Comparison of ENCODE assay signal across 8 cellular contexts in genomic region chr12:6452245-6452731, GRCh38. TPM values are rescaled to one million over a fixed set of nuclear protein-coding genes. Genes with fewer than 3 reads are reported as not detected.
DNase-seq lines count a peak whose midpoint lies in the region; ATAC-seq and TF ChIP-seq lines count a peak whose summit lies in the region.

No MANE protein-coding gene starts in this region.

- H3K9me2 ChIP-seq in OCI-LY1 (ENCODE audit: low read depth, low read length), result no peaks in the 10 kb centered on the region

- H3K36me3 ChIP-seq in OCI-LY1 (ENCODE audit: insufficient read depth, low read length), result peaks cover 60% of the 10 kb centered on the region
- peaks cover 20% of the 10 kb centered on the region for H3K36me3 ChIP-seq in thymus (ENCODE audit: control insufficient read depth, insufficient read depth)

- H3K9me3 Mint-ChIP-seq in memory B cell, result no peaks in the 10 kb centered on the region

- H3K4me3 ChIP-seq in OCI-LY1 (ENCODE audit: low read depth, low read length, poor library complexity, severe bottlenecking), result peak overlapping the region; percentile 57
- H3K4me3 ChIP-seq in coronary artery, result peak overlapping the region; percentile 89
- peak overlapping the region; percentile 70 for H3K4me3 ChIP-seq in thymus (ENCODE audit: low read length)

- WGBS in thymus, result 9% methylated on average over 7 of the region's 7 CpGs

- no peaks in the 10 kb centered on the region for H3K27me3 ChIP-seq in OCI-LY1 (ENCODE audit: insufficient read depth, low read length)
- no peaks in the 10 kb centered on the region for H3K27me3 ChIP-seq in thymus (ENCODE audit: control insufficient read depth, insufficient read depth)

- H3K36me3 Mint-ChIP-seq in memory B cell, result peaks cover 29% of the 10 kb centered on the region

- ATAC-seq in memory B cell (ENCODE audit: low read depth), result no peak
- no peak for ATAC-seq in HG02870 (IDR thresholded peaks at IDR 0.05; ENCODE audit: unreplicated experiment)

- no peaks in the 10 kb centered on the region for H3K79me2 ChIP-seq in OCI-LY1 (ENCODE audit: insufficient read depth, low read length)

- peak overlapping the region; percentile 74 for H3K9ac ChIP-seq in OCI-LY1 (ENCODE audit: low read length)

- H3K4me1 Mint-ChIP-seq in memory B cell, result peaks cover 45% of the 10 kb centered on the region

- TF ChIP-seq CTCF in OCI-LY1 (IDR thresholded peaks at IDR 0.05; ENCODE audit: low read length) (no peak), coronary artery (IDR thresholded peaks at IDR 0.05) (no peak)

- no peaks in the 10 kb centered on the region for H3F3A ChIP-seq in OCI-LY1 (ENCODE audit: insufficient read depth, low read length)

- peak overlapping the region; percentile 91 for H3K4me3 Mint-ChIP-seq in memory B cell

- H3K4me1 ChIP-seq in OCI-LY1 (ENCODE audit: insufficient read depth, low read length, severe bottlenecking), result peaks cover 53% of the 10 kb centered on the region
- H3K4me1 ChIP-seq in thymus (ENCODE audit: control insufficient read depth, insufficient read depth, low read length), result peaks cover 25% of the 10 kb centered on the region

- peak; percentile 43 for DNase-seq in NCI-H1092 treated with DMSO at 0.1 percent for 48 hours (lab: John Stamatoyannopoulos, UW)
- no peak for DNase-seq in NCI-H1092 (lab: John Stamatoyannopoulos, UW)
- DNase-seq in coronary artery (ENCODE audit: low spot score), result no peak
- DNase-seq in memory B cell (ENCODE audit: low spot score in 2 of 2), result no peak
- no peak for DNase-seq in SK-N-DZ (ENCODE audit: low spot score)

- no peaks in the 10 kb centered on the region for H4K20me1 ChIP-seq in OCI-LY1 (ENCODE audit: insufficient read depth, low read length)

- peak overlapping the region; percentile 99 for H3K27ac ChIP-seq in OCI-LY1 (ENCODE audit: low read depth, low read length, poor library complexity, severe bottlenecking)
- H3K27ac ChIP-seq in coronary artery, result peak overlapping the region; percentile 78 to 97
- peak overlapping the region; percentile 96 for H3K27ac ChIP-seq in thymus (ENCODE audit: low read depth)

- H2AFZ ChIP-seq in OCI-LY1 (ENCODE audit: low read length), result no peak overlapping the region

- peak overlapping the region; percentile 68 for H3K4me2 ChIP-seq in OCI-LY1 (ENCODE audit: low read length)

- H3K9me3 ChIP-seq in OCI-LY1 (ENCODE audit: low read length) (no peaks in the 10 kb centered on the region), thymus (ENCODE audit: control insufficient read depth) (no peaks in the 10 kb centered on the region)

- H3K27ac Mint-ChIP-seq in memory B cell, result peak overlapping the region; percentile 97

- no peaks in the 10 kb centered on the region for H3K27me3 Mint-ChIP-seq in memory B cell

RNA-seq across cellular contexts. Expression of gene TAPBPL, which starts 0.4 kb away (rescaled TPM):
- 28.6 TPM for polyA plus RNA-seq in thymus
- 3.6 and 3.8 TPM in 2 replicates for polyA plus RNA-seq in SK-N-DZ (2014; cell fraction: cytosol; rRNA removed)
- 4.5 and 6.7 TPM in 2 replicates for polyA plus RNA-seq in SK-N-DZ (2014; cell fraction: nucleus; rRNA removed)

RNA-seq across cellular contexts. Expression of gene CD27, which starts 7.5 kb away (rescaled TPM):
- polyA plus RNA-seq in thymus, result 75.4 TPM
- polyA plus RNA-seq in SK-N-DZ (2014; cell fraction: cytosol; rRNA removed), result 0.09 TPM in 1 of 2 replicates, not detected in the other
- 0.36 TPM in 1 of 2 replicates, not detected in the other for polyA plus RNA-seq in SK-N-DZ (2014; cell fraction: nucleus; rRNA removed)

RNA-seq across cellular contexts. Expression of gene VAMP1, which starts 18.2 kb away (rescaled TPM):
- 17.2 TPM for polyA plus RNA-seq in thymus
- polyA plus RNA-seq in SK-N-DZ (2014; cell fraction: cytosol; rRNA removed), result 4.7 and 4.8 TPM in 2 replicates
- 33.8 and 42.5 TPM in 2 replicates for polyA plus RNA-seq in SK-N-DZ (2014; cell fraction: nucleus; rRNA removed)

RNA-seq across cellular contexts. Expression of gene MRPL51, which starts 40.8 kb away (rescaled TPM):
- polyA plus RNA-seq in thymus, result 136 TPM
- 305 and 306 TPM in 2 replicates for polyA plus RNA-seq in SK-N-DZ (2014; cell fraction: cytosol; rRNA removed)
- polyA plus RNA-seq in SK-N-DZ (2014; cell fraction: nucleus; rRNA removed), result 213 and 223 TPM in 2 replicates

RNA-seq across cellular contexts. Expression of gene NCAPD2, which starts 41.6 kb away (rescaled TPM):
- polyA plus RNA-seq in thymus, result 18.8 TPM
- 91.5 and 151 TPM in 2 replicates for polyA plus RNA-seq in SK-N-DZ (2014; cell fraction: cytosol; rRNA removed)
- 64.8 and 103 TPM in 2 replicates for polyA plus RNA-seq in SK-N-DZ (2014; cell fraction: nucleus; rRNA removed)
